17 cellular contexts compared by ENCODE assay signal in the genomic region with DNA sequence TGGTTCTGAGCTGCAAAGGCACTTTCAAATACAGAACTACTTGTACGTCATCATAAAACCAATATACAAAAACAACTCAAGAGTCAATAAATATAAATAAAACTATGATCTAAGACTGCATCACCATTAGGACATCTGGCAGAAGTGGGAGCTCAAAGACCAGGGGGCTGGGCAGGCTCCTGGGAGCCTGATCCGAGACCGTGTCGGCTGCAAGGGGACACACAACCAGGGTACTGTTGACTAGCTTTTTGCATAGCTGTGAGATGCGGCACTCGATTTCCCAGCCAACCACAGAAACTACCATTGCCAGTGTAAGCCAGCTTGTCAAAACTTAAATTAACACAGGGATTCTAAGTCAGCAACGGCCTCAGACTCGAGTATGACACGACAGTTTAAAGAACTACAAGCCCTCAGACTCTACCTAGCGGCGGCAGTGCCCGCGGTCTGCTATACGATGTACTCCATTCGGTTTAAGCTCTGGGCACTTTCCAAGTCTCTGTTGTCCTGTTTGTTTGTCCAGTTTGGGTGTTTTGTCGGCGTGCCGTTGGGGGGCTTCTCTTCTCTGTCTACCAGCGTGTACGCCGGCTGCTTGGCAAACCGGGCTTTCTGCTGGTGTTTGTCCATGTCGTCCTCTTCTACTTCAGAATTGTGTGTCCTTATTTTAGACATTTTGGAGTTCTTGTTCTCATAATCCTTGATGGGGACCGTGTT. TPM values are rescaled to one million over a fixed set of nuclear protein-coding genes. Genes with fewer than 3 reads are reported as not detected.
A peak's percentile ranks its signal among the peaks of the same experiment; 100 is the strongest.
DNase-seq lines count a peak whose midpoint lies in the region; ATAC-seq and TF ChIP-seq lines count a peak whose summit lies in the region.
"Had no signal": no experiment of that assay in that cellular context is flagged by ENCODE, and none has a peak within 500 bp of the region (broad histone marks: within the 10 kb centered on the region; RNA-seq: fewer than 3 reads in every experiment).

No MANE protein-coding gene starts in this region.

- no peak overlapping the region for H2AFZ ChIP-seq in mesenchymal stem cell (ENCODE audit: low read depth, low read length)

- DNase-seq in cardiac muscle cell (ENCODE audit: low read depth in 1 of 2, low spot score in 1 of 2) (no peak), Right ventricle myocardium inferior (ENCODE audit: missing footprints) (no peak), tibial artery (peak; percentile 50 to 82), HuH-7 (ENCODE audit: low spot score) (no peak), mesenchymal stem cell (no peak)
- DNase-seq: activated CD4-positive, alpha-beta T cell treated with anti-CD3 and anti-CD28 coated beads, Interleukin-2, amount 10 ng/mL, durations not matched to agents 7 days and 5 days; activated T-cell treated with anti-CD3 and anti-CD28 coated beads, Interleukin-2, amount 50 U/mL, for 1 hour; DMS53; kidney glomerular epithelial cell; NCI-H1436 treated with DMSO at 0.1 percent for 48 hours; NCI-H226; NK-92 treated with Interleukin-12 subunit alpha and Interleukin-12 subunit beta, amount 100 ng/mL, for 24 hours; testis had no signal

- H3K79me1 ChIP-seq in mesenchymal stem cell (replicated peaks; ENCODE audit: low read length, poor library complexity, severe bottlenecking), result peaks cover 12% of the 10 kb centered on the region

- H2BK120ac ChIP-seq in mesenchymal stem cell (ENCODE audit: low read depth, low read length), result no peak overlapping the region

- no peak for ATAC-seq in Right ventricle myocardium inferior
- no peak for ATAC-seq in GM21515 (IDR thresholded peaks at IDR 0.05; ENCODE audit: unreplicated experiment)

- no peak overlapping the region for H3K23ac ChIP-seq in mesenchymal stem cell (ENCODE audit: low read length in 2 of 2)

- no peak overlapping the region for H3K4ac ChIP-seq in mesenchymal stem cell (ENCODE audit: low read depth in 1 of 2, low read length in 2 of 2)

- H3K9ac ChIP-seq in duodenal mucosa (ENCODE audit: low read depth in 1 of 2, low read length in 2 of 2), result no peak overlapping the region
- H3K9ac ChIP-seq in muscle layer of colon (ENCODE audit: low read length), result no peak overlapping the region
- H3K9ac ChIP-seq in mesenchymal stem cell (ENCODE audit: low read length), result no peak overlapping the region

- H3K27me3 ChIP-seq in cardiac muscle cell (no peaks in the 10 kb centered on the region), duodenal mucosa (ENCODE audit: control insufficient read depth in 1 of 2, insufficient read depth in 2 of 2, low read length in 2 of 2) (no peaks in the 10 kb centered on the region), muscle layer of colon (ENCODE audit: control insufficient read depth in 1 of 2, insufficient read depth in 2 of 2, low read length in 2 of 2) (no peaks in the 10 kb centered on the region), tibial artery (no peaks in the 10 kb centered on the region), mesenchymal stem cell (ENCODE audit: control insufficient read depth in 1 of 2, insufficient read depth in 1 of 2, low read length in 2 of 2) (no peaks in the 10 kb centered on the region)
- H3K27me3 ChIP-seq: testis had no signal

- H2BK15ac ChIP-seq in mesenchymal stem cell (ENCODE audit: low read depth, poor library complexity, severe bottlenecking), result no peak overlapping the region

- H2AK5ac ChIP-seq in mesenchymal stem cell (ENCODE audit: low read length, severe bottlenecking), result no peak overlapping the region

- no peak overlapping the region for H4K8ac ChIP-seq in mesenchymal stem cell (ENCODE audit: low read length)

- no peak overlapping the region for H2BK5ac ChIP-seq in mesenchymal stem cell (ENCODE audit: low read depth, low read length, poor library complexity, severe bottlenecking)

- TF ChIP-seq CTCF in cardiac muscle cell (IDR thresholded peaks at IDR 0.05; ENCODE audit: low read depth, low read length) (no peak), tibial artery (IDR thresholded peaks at IDR 0.05) (no peak)

- H3K4me2 ChIP-seq in mesenchymal stem cell (ENCODE audit: low read length, poor library complexity, severe bottlenecking), result no peak overlapping the region

- no peak overlapping the region for H4K91ac ChIP-seq in mesenchymal stem cell (ENCODE audit: low read length)

- no peak overlapping the region for H3K14ac ChIP-seq in mesenchymal stem cell (ENCODE audit: low read length in 2 of 2)

- 96% methylated on average over 24 of the region's 24 CpGs for WGBS in mesenchymal stem cell

- no peak overlapping the region for H3K4me3 ChIP-seq in cardiac muscle cell
- H3K4me3 ChIP-seq in duodenal mucosa (ENCODE audit: low read depth in 1 of 2, low read length in 2 of 2), result no peak overlapping the region
- no peak overlapping the region for H3K4me3 ChIP-seq in muscle layer of colon (ENCODE audit: low read depth in 1 of 2, low read length in 2 of 2)
- H3K4me3 ChIP-seq in tibial artery, result peak overlapping the region; percentile 36 to 43
- no peak overlapping the region for H3K4me3 ChIP-seq in mesenchymal stem cell (ENCODE audit: insufficient read depth in 1 of 2, low read depth in 1 of 2, low read length in 2 of 2)
- H3K4me3 ChIP-seq: testis had no signal

- no peak overlapping the region for H2BK12ac ChIP-seq in mesenchymal stem cell (ENCODE audit: low read length in 2 of 2)

- H3K9me3 ChIP-seq in cardiac muscle cell (ENCODE audit: low read depth) (no peaks in the 10 kb centered on the region), duodenal mucosa (ENCODE audit: control insufficient read depth in 1 of 2, low read length in 2 of 2) (no peaks in the 10 kb centered on the region), muscle layer of colon (ENCODE audit: low read length) (no peaks in the 10 kb centered on the region), tibial artery (no peaks in the 10 kb centered on the region), mesenchymal stem cell (ENCODE audit: control insufficient read depth, low read length) (no peaks in the 10 kb centered on the region)
- H3K9me3 ChIP-seq: testis had no signal

- H3K27ac ChIP-seq in cardiac muscle cell (peak overlapping the region; percentile 51), duodenal mucosa (ENCODE audit: low read depth, low read length) (peak overlapping the region; percentile 21), muscle layer of colon (ENCODE audit: low read depth, low read length) (peak overlapping the region; percentile 13), tibial artery (peak overlapping the region; percentile 99), mesenchymal stem cell (ENCODE audit: low read length, poor library complexity, severe bottlenecking) (no peak overlapping the region)
- H3K27ac ChIP-seq: 22Rv1 had no signal

- H3K36me3 ChIP-seq in cardiac muscle cell (peaks cover 55% of the 10 kb centered on the region), duodenal mucosa (ENCODE audit: control insufficient read depth in 1 of 2, insufficient read depth in 2 of 2, low read length in 2 of 2) (peaks cover 46 to 70% of the 10 kb centered on the region in 2 donors), muscle layer of colon (ENCODE audit: insufficient read depth, low read length) (peaks cover 52% of the 10 kb centered on the region), tibial artery (peaks cover 49 to 62% (median 50%) of the 10 kb centered on the region in 3 donors), mesenchymal stem cell (ENCODE audit: control insufficient read depth in 1 of 2, insufficient read depth in 2 of 2, low read depth in 1 of 2, low read length in 2 of 2) (peaks cover 49 to 61% of the 10 kb centered on the region in 2 experiments)

- H3K18ac ChIP-seq in mesenchymal stem cell (ENCODE audit: low read depth in 1 of 2, low read length in 2 of 2), result no peak overlapping the region

- intact Hi-C loops in Right ventricle myocardium inferior (cut with DNase I), result no loop called here
- intact Hi-C loops in tibial artery (cut with DNase I; ENCODE audit: low total_unique reads), result loop anchor here (5.0 kb wide), 1 partner anchor 42 kb away; no protein-coding TSS in a partner anchor

- H3K4me1 ChIP-seq in cardiac muscle cell (ENCODE audit: low read depth) (no peaks in the 10 kb centered on the region), duodenal mucosa (ENCODE audit: control insufficient read depth in 1 of 2, insufficient read depth in 2 of 2, low read length in 2 of 2) (peaks cover 0 to 20% of the 10 kb centered on the region in 2 donors), muscle layer of colon (ENCODE audit: insufficient read depth, low read length) (peaks cover 55% of the 10 kb centered on the region), tibial artery (peaks cover 4 to 100% (median 59%) of the 10 kb centered on the region in 4 donors), mesenchymal stem cell (ENCODE audit: control insufficient read depth, insufficient read depth, low read depth, low read length) (peaks cover 15% of the 10 kb centered on the region)

RNA-seq across cellular contexts. Expression of gene JAG1, which starts 34.6 kb away (rescaled TPM):
- total RNA-seq in cardiac muscle cell (45.3 and 53.2 TPM in 2 replicates), Right ventricle myocardium inferior (24.4 TPM)
- polyA plus RNA-seq in cardiac muscle cell, result 18.3 and 21.3 TPM in 2 replicates
- 13.2 TPM for polyA plus RNA-seq in mesenchymal stem cell (2013, experiment 1 of 2)
- 12.6 TPM for polyA plus RNA-seq in mesenchymal stem cell (2013, experiment 2 of 2)

Comparison
In these comparisons a context has a peak if more than half of its experiments do, and no peak if none do; other contexts are left out.
1. DNase-seq: peak in tibial artery (2 of 2); none in cardiac muscle cell (0 of 2), Right ventricle myocardium inferior (single experiment), HuH-7 (single experiment) and mesenchymal stem cell (single experiment).
2. H3K4me3 ChIP-seq: peak in tibial artery (2 of 2); none in cardiac muscle cell (single experiment), duodenal mucosa (0 of 2), muscle layer of colon (0 of 2) and mesenchymal stem cell (0 of 2).